ENCODE assay signal across 12 cellular contexts in genomic region chr2:151976945-151977353, GRCh38.
DNase-seq lines count a peak whose midpoint lies in the region; ATAC-seq and TF ChIP-seq lines count a peak whose summit lies in the region.
"Had no signal": no experiment of that assay in that cellular context is flagged by ENCODE, and none has a peak within 500 bp of the region (broad histone marks: within the 10 kb centered on the region; RNA-seq: fewer than 3 reads in every experiment).

No MANE protein-coding gene starts in this region.

- no peak overlapping the region for H3K9ac ChIP-seq in OCI-LY3 (ENCODE audit: low read length)

- H3K4me1 ChIP-seq in OCI-LY3 (ENCODE audit: low read length): no peaks in the 10 kb centered on the region

- H3K9me3 ChIP-seq in OCI-LY3 (ENCODE audit: insufficient read depth, low read length): no peaks in the 10 kb centered on the region

- no peaks in the 10 kb centered on the region for H4K20me1 ChIP-seq in OCI-LY3 (ENCODE audit: insufficient read depth, low read length)

- peaks cover 20% of the 10 kb centered on the region for H3K27me3 ChIP-seq in OCI-LY3 (ENCODE audit: low read depth, low read length)

- no peak overlapping the region for H3K27ac ChIP-seq in OCI-LY3 (ENCODE audit: low read length)
- H3K27ac ChIP-seq: VCaP had no signal

- H2AFZ ChIP-seq in OCI-LY3 (ENCODE audit: low read depth, low read length): no peak overlapping the region

- H3K4me3 ChIP-seq in OCI-LY3 (ENCODE audit: low read length): no peak overlapping the region

- no peaks in the 10 kb centered on the region for H3K79me2 ChIP-seq in OCI-LY3 (ENCODE audit: low read length)

- H3K4me2 ChIP-seq in OCI-LY3 (ENCODE audit: low read length): peak overlapping the region; percentile 28; the same call in 1 of the 2 replicates

- H3K36me3 ChIP-seq in OCI-LY3 (replicated peaks; ENCODE audit: low read depth, low read length): no peaks in the 10 kb centered on the region

- no peak for DNase-seq in DMS114 treated with DMSO at 0.1 percent for 48 hours (lab: John Stamatoyannopoulos, UW; ENCODE audit: unreplicated experiment)
- DNase-seq in NCI-H2196 (lab: John Stamatoyannopoulos, UW; ENCODE audit: unreplicated experiment): no peak
- no peak for DNase-seq in A172 (ENCODE audit: low spot score)
- DNase-seq in midbrain (lab: John Stamatoyannopoulos, UW): no peak
- DNase-seq: foreskin melanocyte, NCI-H2029, nephron progenitor cell had no signal

- ATAC-seq in GM18517 (IDR thresholded peaks at IDR 0.05; ENCODE audit: unreplicated experiment) (peak; percentile 88), GM19351 (IDR thresholded peaks at IDR 0.05; ENCODE audit: unreplicated experiment) (peak; percentile 81), HG02763 (IDR thresholded peaks at IDR 0.05; ENCODE audit: unreplicated experiment) (peak; percentile 87)

- TF ChIP-seq CTCF in OCI-LY3 (IDR thresholded peaks at IDR 0.05; ENCODE audit: low read depth, low read length): no peak
